1 cellular context compared by ENCODE assay signal in genomic region chr7:37052673-37053072, GRCh38.
TF ChIP-seq lines count a peak whose summit lies in the region.

No MANE protein-coding gene starts in this region.

TF ChIP-seq in HepG2, 621 proteins besides CTCF, POLR2A, EP300 and RAD21 (continued from another document and continues in another):
- TF ChIP-seq FUBP1 (CRISPR knock-in tag; IDR thresholded peaks at IDR 0.05; ENCODE audit: borderline replicate concordance) (no peak), ZSCAN30 (CRISPR knock-in tag; IDR thresholded peaks at IDR 0.05) (no peak), AKNA (CRISPR knock-in tag; IDR thresholded peaks at IDR 0.05; ENCODE audit: borderline replicate concordance) (peak; percentile 89; the same call in 1 of the 2 replicates), ZNF749 (CRISPR knock-in tag; IDR thresholded peaks at IDR 0.05; ENCODE audit: borderline replicate concordance) (peak; percentile 87), DR1 (CRISPR knock-in tag; IDR thresholded peaks at IDR 0.05) (no peak), ZSCAN9 (CRISPR knock-in tag; IDR thresholded peaks at IDR 0.05; ENCODE audit: borderline replicate concordance) (peak; percentile 99), THRA (CRISPR knock-in tag; IDR thresholded peaks at IDR 0.05; ENCODE audit: borderline replicate concordance) (peak; percentile 70), ZNF484 (CRISPR knock-in tag; IDR thresholded peaks at IDR 0.05; ENCODE audit: borderline replicate concordance, low read depth) (no peak), SMARCC2 (IDR thresholded peaks at IDR 0.05) (no peak), BRCA1 (CRISPR knock-in tag; IDR thresholded peaks at IDR 0.05) (peak; percentile 53; the same call in 1 of the 2 replicates), NFATC3 (CRISPR knock-in tag; IDR thresholded peaks at IDR 0.05) (no peak), ZNF773 (CRISPR knock-in tag; IDR thresholded peaks at IDR 0.05; ENCODE audit: borderline replicate concordance) (peak; percentile 61; the same call in 1 of the 2 replicates), ZNF550 (CRISPR knock-in tag; IDR thresholded peaks at IDR 0.05; ENCODE audit: borderline replicate concordance) (no peak), ZEB1 (IDR thresholded peaks at IDR 0.05; ENCODE audit: insufficient replicate concordance, low read depth) (no peak), THAP8 (CRISPR knock-in tag; IDR thresholded peaks at IDR 0.05; ENCODE audit: borderline replicate concordance) (no peak), ZIK1 (CRISPR knock-in tag; IDR thresholded peaks at IDR 0.05; ENCODE audit: borderline replicate concordance, low read depth) (0 out of 2 replicates have a peak, but pooled peaks have one; percentile 49), NCOR1 (IDR thresholded peaks at IDR 0.05; ENCODE audit: borderline replicate concordance, low read length) (no peak), ZNF883 (CRISPR knock-in tag; IDR thresholded peaks at IDR 0.05; ENCODE audit: not compliant biosample characterization) (peak; percentile 50), ZBTB4 (CRISPR knock-in tag; IDR thresholded peaks at IDR 0.05; ENCODE audit: borderline replicate concordance) (no peak), ZFP62 (CRISPR knock-in tag; IDR thresholded peaks at IDR 0.05) (no peak), ZNF441 (CRISPR knock-in tag; IDR thresholded peaks at IDR 0.05; ENCODE audit: borderline replicate concordance) (peak; percentile 84; the same call in 1 of the 2 replicates), ZBTB3 (CRISPR knock-in tag; IDR thresholded peaks at IDR 0.05; ENCODE audit: borderline replicate concordance, low read depth) (no peak), ZFYVE20 (CRISPR knock-in tag; IDR thresholded peaks at IDR 0.05; ENCODE audit: borderline replicate concordance, low read depth) (no peak), SSRP1 (CRISPR knock-in tag; IDR thresholded peaks at IDR 0.05) (no peak), RARA (CRISPR knock-in tag; IDR thresholded peaks at IDR 0.05) (peak; percentile 78), ARID3A (IDR thresholded peaks at IDR 0.05; ENCODE audit: low read depth, low read length) (no peak), KDM4B (CRISPR knock-in tag; IDR thresholded peaks at IDR 0.05) (peak; percentile 92), NAIF1 (CRISPR knock-in tag; IDR thresholded peaks at IDR 0.05; ENCODE audit: borderline replicate concordance) (no peak), REXO4 (CRISPR knock-in tag; IDR thresholded peaks at IDR 0.05; ENCODE audit: borderline replicate concordance) (no peak), TAF1 (CRISPR knock-in tag; IDR thresholded peaks at IDR 0.05) (no peak), HOMEZ (CRISPR knock-in tag; IDR thresholded peaks at IDR 0.05; ENCODE audit: low read depth) (peak; percentile 51; the same call in 1 of the 2 replicates), ATAD3A (CRISPR knock-in tag; IDR thresholded peaks at IDR 0.05) (no peak), MTF1 (CRISPR knock-in tag; IDR thresholded peaks at IDR 0.05) (peak; percentile 75; the same call in 1 of the 2 replicates), ZBTB43 (CRISPR knock-in tag; conservative IDR thresholded peaks at IDR 0.05) (peak; percentile 85; the same call in 1 of the 2 replicates), KDM5B (CRISPR knock-in tag; IDR thresholded peaks at IDR 0.05; ENCODE audit: borderline replicate concordance) (no peak)
- TF ChIP-seq, protein P1, sequence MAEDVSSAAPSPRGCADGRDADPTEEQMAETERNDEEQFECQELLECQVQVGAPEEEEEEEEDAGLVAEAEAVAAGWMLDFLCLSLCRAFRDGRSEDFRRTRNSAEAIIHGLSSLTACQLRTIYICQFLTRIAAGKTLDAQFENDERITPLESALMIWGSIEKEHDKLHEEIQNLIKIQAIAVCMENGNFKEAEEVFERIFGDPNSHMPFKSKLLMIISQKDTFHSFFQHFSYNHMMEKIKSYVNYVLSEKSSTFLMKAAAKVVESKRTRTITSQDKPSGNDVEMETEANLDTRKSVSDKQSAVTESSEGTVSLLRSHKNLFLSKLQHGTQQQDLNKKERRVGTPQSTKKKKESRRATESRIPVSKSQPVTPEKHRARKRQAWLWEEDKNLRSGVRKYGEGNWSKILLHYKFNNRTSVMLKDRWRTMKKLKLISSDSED (CRISPR knock-in tag; IDR thresholded peaks at IDR 0.05): no peak
- TF ChIP-seq, protein P2, sequence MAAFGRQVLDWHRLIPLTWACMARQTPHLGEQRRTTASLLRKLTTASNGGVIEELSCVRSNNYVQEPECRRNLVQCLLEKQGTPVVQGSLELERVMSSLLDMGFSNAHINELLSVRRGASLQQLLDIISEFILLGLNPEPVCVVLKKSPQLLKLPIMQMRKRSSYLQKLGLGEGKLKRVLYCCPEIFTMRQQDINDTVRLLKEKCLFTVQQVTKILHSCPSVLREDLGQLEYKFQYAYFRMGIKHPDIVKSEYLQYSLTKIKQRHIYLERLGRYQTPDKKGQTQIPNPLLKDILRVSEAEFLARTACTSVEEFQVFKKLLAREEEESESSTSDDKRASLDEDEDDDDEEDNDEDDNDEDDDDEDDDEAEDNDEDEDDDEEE (CRISPR knock-in tag; IDR thresholded peaks at IDR 0.05): peak; percentile 87
- TF ChIP-seq, protein P3, sequence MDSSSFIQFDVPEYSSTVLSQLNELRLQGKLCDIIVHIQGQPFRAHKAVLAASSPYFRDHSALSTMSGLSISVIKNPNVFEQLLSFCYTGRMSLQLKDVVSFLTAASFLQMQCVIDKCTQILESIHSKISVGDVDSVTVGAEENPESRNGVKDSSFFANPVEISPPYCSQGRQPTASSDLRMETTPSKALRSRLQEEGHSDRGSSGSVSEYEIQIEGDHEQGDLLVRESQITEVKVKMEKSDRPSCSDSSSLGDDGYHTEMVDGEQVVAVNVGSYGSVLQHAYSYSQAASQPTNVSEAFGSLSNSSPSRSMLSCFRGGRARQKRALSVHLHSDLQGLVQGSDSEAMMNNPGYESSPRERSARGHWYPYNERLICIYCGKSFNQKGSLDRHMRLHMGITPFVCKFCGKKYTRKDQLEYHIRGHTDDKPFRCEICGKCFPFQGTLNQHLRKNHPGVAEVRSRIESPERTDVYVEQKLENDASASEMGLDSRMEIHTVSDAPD (CRISPR knock-in tag; IDR thresholded peaks at IDR 0.05): no peak
